ENCODE assay signal across 29 cellular contexts in the genomic region with DNA sequence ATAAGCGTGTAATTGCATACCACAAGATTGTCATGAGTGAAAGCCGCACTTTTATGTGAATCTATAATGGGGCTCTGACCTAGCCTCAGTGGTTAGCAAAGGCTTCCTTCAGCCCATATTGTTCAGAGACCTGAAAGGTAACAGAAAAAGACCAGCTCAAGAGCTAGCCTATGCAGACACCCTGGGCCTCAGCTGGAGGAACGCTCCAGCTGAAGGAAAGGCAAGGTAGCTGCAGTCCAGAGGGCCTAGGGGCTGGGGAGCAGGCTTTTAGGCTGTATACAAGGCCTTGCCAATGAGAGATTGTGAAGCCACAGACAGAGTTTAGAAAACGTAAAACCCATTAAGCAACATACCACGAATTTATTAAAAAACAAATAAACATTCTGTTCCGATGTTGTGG.
"Had no signal": no experiment of that assay in that cellular context is flagged by ENCODE, and none has a peak within 500 bp of the region (broad histone marks: within the 10 kb centered on the region; RNA-seq: fewer than 3 reads in every experiment).

No MANE protein-coding gene starts in this region.

- H3K9me3 ChIP-seq: ovary, psoas muscle, right lobe of liver, sigmoid colon, stomach, thoracic aorta, thyroid gland, tibial nerve, upper lobe of left lung, vagina had no signal

- H3K4me1 Mint-ChIP-seq: naive thymus-derived CD8-positive, alpha-beta T cell; neural crest cell; stimulated activated effector memory CD8-positive, alpha-beta T cell treated with anti-CD3 and anti-CD28 coated beads, Interleukin-12 subunit alpha, Interleukin-12 subunit beta, amount 100 ng/mL, for 72 hours; stimulated activated naive B cell treated with anti-CD40 and anti-IgM and Interleukin-4, amounts not matched to agents 10 μg/mL and 1 μg/mL and 100 μg/mL, for 72 hours had no signal

- H3K36me3 Mint-ChIP-seq: naive thymus-derived CD8-positive, alpha-beta T cell; natural killer cell treated with Interleukin-12 subunit alpha and Interleukin-12 subunit beta and Interleukin-15 and Interleukin-18, amount 100 ng/mL, for 72 hours; stimulated activated effector memory CD8-positive, alpha-beta T cell treated with anti-CD3 and anti-CD28 coated beads, Interleukin-12 subunit alpha, Interleukin-12 subunit beta, amount 100 ng/mL, for 72 hours; stimulated activated naive B cell treated with anti-CD40 and anti-IgM and Interleukin-4, amounts not matched to agents 10 μg/mL and 1 μg/mL and 100 μg/mL, for 72 hours had no signal

- H3K27ac ChIP-seq: ovary, parathyroid adenoma, psoas muscle, right lobe of liver, sigmoid colon, stomach, thoracic aorta, thyroid gland, tibial nerve, upper lobe of left lung, vagina had no signal

- H3K4me1 ChIP-seq: parathyroid adenoma, psoas muscle, right lobe of liver, sigmoid colon, stomach, thyroid gland, tibial nerve, upper lobe of left lung, vagina had no signal

- H3K36me3 ChIP-seq: ovary, right lobe of liver, sigmoid colon, stomach, thoracic aorta, thyroid gland, tibial nerve, upper lobe of left lung, vagina had no signal

- DNase-seq: naive thymus-derived CD8-positive, alpha-beta T cell; nephron progenitor cell; occipital lobe; ovary; posterior cingulate gyrus; psoas muscle; right cardiac atrium; right lobe of liver; sigmoid colon; small intestine; stimulated activated CD4-positive, alpha-beta T cell treated with anti-CD3 and anti-CD28 coated beads, Interleukin-15, amount 100 ng/mL, for 24 hours; stimulated activated CD4-positive, alpha-beta T cell treated with anti-CD3 and anti-CD28 coated beads, Interleukin-2, amount 100 ng/mL, for 24 hours; stimulated activated CD4-positive, alpha-beta T cell treated with anti-CD3 and anti-CD28 coated beads, Interleukin-2, amount 100 ng/mL, for 48 hours; stimulated activated CD4-positive, alpha-beta T cell treated with anti-CD3 and anti-CD28 coated beads, Interleukin-4, amount 100 ng/mL, for 24 hours; stimulated activated naive B cell treated with anti-CD40 and anti-IgM and Interleukin-4, amounts not matched to agents 10 μg/mL and 1 μg/mL and 100 μg/mL, for 72 hours; stimulated activated naive CD4-positive, alpha-beta T cell treated with Interleukin-2 at 50 U/mL for 16 hours; stomach; thyroid gland; trophoblast cell; upper lobe of left lung had no signal

- H3K27me3 Mint-ChIP-seq: progenitor cell of endocrine pancreas had no signal

- H3K9ac ChIP-seq: parathyroid adenoma had no signal

- H3K27me3 ChIP-seq: ovary, right lobe of liver, sigmoid colon, stomach, thyroid gland, tibial nerve, upper lobe of left lung, vagina had no signal

- H3K79me2 ChIP-seq: parathyroid adenoma had no signal

- H2AFZ ChIP-seq: parathyroid adenoma had no signal

- H3K4me3 ChIP-seq: ovary, psoas muscle, right lobe of liver, sigmoid colon, stomach, thoracic aorta, thyroid gland, tibial nerve, upper lobe of left lung, vagina had no signal

- H3K27ac Mint-ChIP-seq: naive thymus-derived CD8-positive, alpha-beta T cell; natural killer cell treated with Interleukin-12 subunit alpha and Interleukin-12 subunit beta and Interleukin-15 and Interleukin-18, amount 100 ng/mL, for 72 hours; nephron progenitor cell; progenitor cell of endocrine pancreas; stimulated activated effector memory CD8-positive, alpha-beta T cell treated with anti-CD3 and anti-CD28 coated beads, Interleukin-12 subunit alpha, Interleukin-12 subunit beta, amount 100 ng/mL, for 72 hours; stimulated activated naive B cell treated with anti-CD40 and anti-IgM and Interleukin-4, amounts not matched to agents 10 μg/mL and 1 μg/mL and 100 μg/mL, for 72 hours; stimulated activated naive CD8-positive, alpha-beta T cell treated with anti-CD3 and anti-CD28 coated beads, Interleukin-15, Interleukin-2, amounts not matched to agents 100 ng/mL and 50 ng/mL, for 24 hours had no signal

- H3K9me3 Mint-ChIP-seq: natural killer cell treated with Interleukin-12 subunit alpha and Interleukin-12 subunit beta and Interleukin-15 and Interleukin-18, amount 100 ng/mL, for 72 hours; nephron progenitor cell; neural crest cell; stimulated activated effector memory CD8-positive, alpha-beta T cell treated with anti-CD3 and anti-CD28 coated beads, Interleukin-12 subunit alpha, Interleukin-12 subunit beta, amount 100 ng/mL, for 72 hours; stimulated activated naive B cell treated with anti-CD40 and anti-IgM and Interleukin-4, amounts not matched to agents 10 μg/mL and 1 μg/mL and 100 μg/mL, for 72 hours; stimulated activated naive CD8-positive, alpha-beta T cell treated with anti-CD3 and anti-CD28 coated beads, Interleukin-15, Interleukin-2, amounts not matched to agents 100 ng/mL and 50 ng/mL, for 24 hours had no signal

- H3K4me3 Mint-ChIP-seq: naive thymus-derived CD8-positive, alpha-beta T cell; natural killer cell treated with Interleukin-12 subunit alpha and Interleukin-12 subunit beta and Interleukin-15 and Interleukin-18, amount 100 ng/mL, for 72 hours; nephron progenitor cell; neural crest cell; stimulated activated effector memory CD8-positive, alpha-beta T cell treated with anti-CD3 and anti-CD28 coated beads, Interleukin-12 subunit alpha, Interleukin-12 subunit beta, amount 100 ng/mL, for 72 hours; stimulated activated naive B cell treated with anti-CD40 and anti-IgM and Interleukin-4, amounts not matched to agents 10 μg/mL and 1 μg/mL and 100 μg/mL, for 72 hours; stimulated activated naive CD8-positive, alpha-beta T cell treated with anti-CD3 and anti-CD28 coated beads, Interleukin-15, Interleukin-2, amounts not matched to agents 100 ng/mL and 50 ng/mL, for 24 hours had no signal
